ENCODE assay signal across 1 cellular context in the genomic region with DNA sequence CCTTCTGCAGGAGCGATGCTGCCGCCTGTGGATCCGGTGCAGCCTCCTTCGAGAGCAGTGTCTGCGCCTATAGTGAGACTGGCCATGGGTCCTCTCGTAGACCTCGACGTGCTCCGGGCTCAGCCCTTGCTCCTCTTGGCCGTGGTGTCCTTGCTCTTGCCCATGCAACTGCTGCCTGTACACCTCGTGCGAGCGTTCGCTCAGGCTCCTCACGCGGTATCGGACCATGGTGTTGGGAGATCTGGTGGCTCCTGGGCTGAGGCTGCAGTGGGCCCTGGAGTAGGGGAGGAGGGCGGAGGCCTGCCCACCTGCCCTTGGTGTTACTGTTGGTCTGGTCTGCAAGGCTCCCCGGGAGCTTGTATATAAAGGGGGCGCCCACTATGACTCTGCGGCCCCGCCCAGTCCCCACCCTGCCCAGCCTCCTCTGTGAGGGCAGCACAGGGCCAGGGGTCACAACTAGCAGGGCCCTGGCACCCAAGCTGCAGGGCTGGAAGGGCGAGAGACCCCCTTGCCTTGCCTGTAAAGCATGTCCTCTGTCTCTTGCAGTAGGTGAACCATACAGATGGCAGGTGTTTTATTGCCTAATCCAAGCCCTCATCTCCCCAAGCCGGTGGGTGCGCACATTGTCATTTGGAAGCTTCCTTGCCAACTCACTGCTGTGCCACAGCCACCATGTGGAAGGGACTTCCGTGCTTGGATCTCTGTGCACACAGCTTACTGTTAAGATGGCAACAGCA.
A peak's percentile ranks its signal among the peaks of the same experiment; 100 is the strongest.
TF ChIP-seq lines count a peak whose summit lies in the region.

A gene with protein sequence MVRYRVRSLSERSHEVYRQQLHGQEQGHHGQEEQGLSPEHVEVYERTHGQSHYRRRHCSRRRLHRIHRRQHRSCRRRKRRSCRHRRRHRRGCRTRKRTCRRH (minus strand): TSS at position 338 of the 737 bp plus-strand sequence. CDS start 110 bp downstream, at position 228.

TF ChIP-seq in HepG2, 621 proteins besides CTCF, POLR2A, EP300 and RAD21 (continued from another document and continues in another):
- TF ChIP-seq KDM5A (IDR thresholded peaks at IDR 0.05; ENCODE audit: borderline replicate concordance, low read length) (no peak), KAT2B (IDR thresholded peaks at IDR 0.05; ENCODE audit: borderline replicate concordance, low read depth, low read length) (no peak), ZNF263 (CRISPR knock-in tag; IDR thresholded peaks at IDR 0.05) (no peak), MTA3 (CRISPR knock-in tag; IDR thresholded peaks at IDR 0.05) (no peak), SIX1 (CRISPR knock-in tag; IDR thresholded peaks at IDR 0.05; ENCODE audit: borderline replicate concordance) (no peak), RFXANK (CRISPR knock-in tag; IDR thresholded peaks at IDR 0.05) (no peak), POLR2G (IDR thresholded peaks at IDR 0.05; ENCODE audit: low read depth, low read length) (no peak), TAF1 (CRISPR knock-in tag; IDR thresholded peaks at IDR 0.05) (peak; percentile 41; the same call in 1 of the 2 replicates), ZKSCAN8 (CRISPR knock-in tag; IDR thresholded peaks at IDR 0.05; ENCODE audit: borderline replicate concordance) (no peak), ATF6 (CRISPR knock-in tag; conservative IDR thresholded peaks at IDR 0.05) (no peak), ZNF646 (CRISPR knock-in tag; IDR thresholded peaks at IDR 0.05) (no peak), FOXK2 (IDR thresholded peaks at IDR 0.05) (no peak), ZNF878 (CRISPR knock-in tag; IDR thresholded peaks at IDR 0.05) (no peak), PHF8 (CRISPR knock-in tag; IDR thresholded peaks at IDR 0.05) (no peak), TSC22D2 (CRISPR knock-in tag; IDR thresholded peaks at IDR 0.05; ENCODE audit: borderline replicate concordance) (no peak), SAP130 (CRISPR knock-in tag; IDR thresholded peaks at IDR 0.05; ENCODE audit: low read depth) (no peak), SRSF1 (optimal IDR thresholded peaks at IDR 0.05; ENCODE audit: low read depth, low read length) (no peak), ZNF326 (CRISPR knock-in tag; IDR thresholded peaks at IDR 0.05; ENCODE audit: borderline replicate concordance) (no peak), ZNF296 (CRISPR knock-in tag; conservative IDR thresholded peaks at IDR 0.05) (no peak), NR2C2 (CRISPR knock-in tag; IDR thresholded peaks at IDR 0.05; ENCODE audit: borderline replicate concordance) (no peak), ZNF224 (CRISPR knock-in tag; IDR thresholded peaks at IDR 0.05) (no peak), ZNF709 (CRISPR knock-in tag; IDR thresholded peaks at IDR 0.05) (no peak), FOXC1 (CRISPR knock-in tag; IDR thresholded peaks at IDR 0.05; ENCODE audit: borderline replicate concordance) (no peak), MTF1 (CRISPR knock-in tag; IDR thresholded peaks at IDR 0.05) (no peak)
- TF ChIP-seq, protein P1, sequence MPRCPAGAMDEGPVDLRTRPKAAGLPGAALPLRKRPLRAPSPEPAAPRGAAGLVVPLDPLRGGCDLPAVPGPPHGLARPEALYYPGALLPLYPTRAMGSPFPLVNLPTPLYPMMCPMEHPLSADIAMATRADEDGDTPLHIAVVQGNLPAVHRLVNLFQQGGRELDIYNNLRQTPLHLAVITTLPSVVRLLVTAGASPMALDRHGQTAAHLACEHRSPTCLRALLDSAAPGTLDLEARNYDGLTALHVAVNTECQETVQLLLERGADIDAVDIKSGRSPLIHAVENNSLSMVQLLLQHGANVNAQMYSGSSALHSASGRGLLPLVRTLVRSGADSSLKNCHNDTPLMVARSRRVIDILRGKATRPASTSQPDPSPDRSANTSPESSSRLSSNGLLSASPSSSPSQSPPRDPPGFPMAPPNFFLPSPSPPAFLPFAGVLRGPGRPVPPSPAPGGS (CRISPR knock-in tag; IDR thresholded peaks at IDR 0.05) = no peak
- TF ChIP-seq, protein P2, sequence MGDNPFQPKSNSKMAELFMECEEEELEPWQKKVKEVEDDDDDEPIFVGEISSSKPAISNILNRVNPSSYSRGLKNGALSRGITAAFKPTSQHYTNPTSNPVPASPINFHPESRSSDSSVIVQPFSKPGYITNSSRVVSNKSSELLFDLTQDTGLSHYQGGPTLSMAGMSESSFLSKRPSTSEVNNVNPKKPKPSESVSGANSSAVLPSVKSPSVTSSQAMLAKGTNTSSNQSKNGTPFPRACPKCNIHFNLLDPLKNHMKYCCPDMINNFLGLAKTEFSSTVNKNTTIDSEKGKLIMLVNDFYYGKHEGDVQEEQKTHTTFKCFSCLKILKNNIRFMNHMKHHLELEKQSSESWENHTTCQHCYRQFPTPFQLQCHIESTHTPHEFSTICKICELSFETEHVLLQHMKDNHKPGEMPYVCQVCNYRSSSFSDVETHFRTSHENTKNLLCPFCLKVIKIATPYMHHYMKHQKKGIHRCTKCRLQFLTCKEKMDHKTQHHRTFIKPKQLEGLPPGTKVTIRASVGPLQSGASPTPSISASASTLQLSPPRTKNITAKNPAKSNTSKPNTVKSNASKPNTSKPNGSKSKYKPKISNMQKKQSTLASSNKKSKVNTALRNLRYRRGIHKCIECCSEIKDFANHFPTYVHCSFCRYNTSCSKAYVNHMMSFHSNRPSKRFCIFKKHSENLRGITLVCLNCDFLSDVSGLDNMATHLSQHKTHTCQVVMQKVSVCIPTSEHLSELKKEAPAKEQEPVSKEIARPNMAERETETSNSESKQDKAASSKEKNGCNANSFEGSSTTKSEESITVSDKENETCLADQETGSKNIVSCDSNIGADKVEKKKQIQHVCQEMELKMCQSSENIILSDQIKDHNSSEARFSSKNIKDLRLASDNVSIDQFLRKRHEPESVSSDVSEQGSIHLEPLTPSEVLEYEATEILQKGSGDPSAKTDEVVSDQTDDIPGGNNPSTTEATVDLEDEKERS (CRISPR knock-in tag; IDR thresholded peaks at IDR 0.05) = no peak
- TF ChIP-seq, protein P3, sequence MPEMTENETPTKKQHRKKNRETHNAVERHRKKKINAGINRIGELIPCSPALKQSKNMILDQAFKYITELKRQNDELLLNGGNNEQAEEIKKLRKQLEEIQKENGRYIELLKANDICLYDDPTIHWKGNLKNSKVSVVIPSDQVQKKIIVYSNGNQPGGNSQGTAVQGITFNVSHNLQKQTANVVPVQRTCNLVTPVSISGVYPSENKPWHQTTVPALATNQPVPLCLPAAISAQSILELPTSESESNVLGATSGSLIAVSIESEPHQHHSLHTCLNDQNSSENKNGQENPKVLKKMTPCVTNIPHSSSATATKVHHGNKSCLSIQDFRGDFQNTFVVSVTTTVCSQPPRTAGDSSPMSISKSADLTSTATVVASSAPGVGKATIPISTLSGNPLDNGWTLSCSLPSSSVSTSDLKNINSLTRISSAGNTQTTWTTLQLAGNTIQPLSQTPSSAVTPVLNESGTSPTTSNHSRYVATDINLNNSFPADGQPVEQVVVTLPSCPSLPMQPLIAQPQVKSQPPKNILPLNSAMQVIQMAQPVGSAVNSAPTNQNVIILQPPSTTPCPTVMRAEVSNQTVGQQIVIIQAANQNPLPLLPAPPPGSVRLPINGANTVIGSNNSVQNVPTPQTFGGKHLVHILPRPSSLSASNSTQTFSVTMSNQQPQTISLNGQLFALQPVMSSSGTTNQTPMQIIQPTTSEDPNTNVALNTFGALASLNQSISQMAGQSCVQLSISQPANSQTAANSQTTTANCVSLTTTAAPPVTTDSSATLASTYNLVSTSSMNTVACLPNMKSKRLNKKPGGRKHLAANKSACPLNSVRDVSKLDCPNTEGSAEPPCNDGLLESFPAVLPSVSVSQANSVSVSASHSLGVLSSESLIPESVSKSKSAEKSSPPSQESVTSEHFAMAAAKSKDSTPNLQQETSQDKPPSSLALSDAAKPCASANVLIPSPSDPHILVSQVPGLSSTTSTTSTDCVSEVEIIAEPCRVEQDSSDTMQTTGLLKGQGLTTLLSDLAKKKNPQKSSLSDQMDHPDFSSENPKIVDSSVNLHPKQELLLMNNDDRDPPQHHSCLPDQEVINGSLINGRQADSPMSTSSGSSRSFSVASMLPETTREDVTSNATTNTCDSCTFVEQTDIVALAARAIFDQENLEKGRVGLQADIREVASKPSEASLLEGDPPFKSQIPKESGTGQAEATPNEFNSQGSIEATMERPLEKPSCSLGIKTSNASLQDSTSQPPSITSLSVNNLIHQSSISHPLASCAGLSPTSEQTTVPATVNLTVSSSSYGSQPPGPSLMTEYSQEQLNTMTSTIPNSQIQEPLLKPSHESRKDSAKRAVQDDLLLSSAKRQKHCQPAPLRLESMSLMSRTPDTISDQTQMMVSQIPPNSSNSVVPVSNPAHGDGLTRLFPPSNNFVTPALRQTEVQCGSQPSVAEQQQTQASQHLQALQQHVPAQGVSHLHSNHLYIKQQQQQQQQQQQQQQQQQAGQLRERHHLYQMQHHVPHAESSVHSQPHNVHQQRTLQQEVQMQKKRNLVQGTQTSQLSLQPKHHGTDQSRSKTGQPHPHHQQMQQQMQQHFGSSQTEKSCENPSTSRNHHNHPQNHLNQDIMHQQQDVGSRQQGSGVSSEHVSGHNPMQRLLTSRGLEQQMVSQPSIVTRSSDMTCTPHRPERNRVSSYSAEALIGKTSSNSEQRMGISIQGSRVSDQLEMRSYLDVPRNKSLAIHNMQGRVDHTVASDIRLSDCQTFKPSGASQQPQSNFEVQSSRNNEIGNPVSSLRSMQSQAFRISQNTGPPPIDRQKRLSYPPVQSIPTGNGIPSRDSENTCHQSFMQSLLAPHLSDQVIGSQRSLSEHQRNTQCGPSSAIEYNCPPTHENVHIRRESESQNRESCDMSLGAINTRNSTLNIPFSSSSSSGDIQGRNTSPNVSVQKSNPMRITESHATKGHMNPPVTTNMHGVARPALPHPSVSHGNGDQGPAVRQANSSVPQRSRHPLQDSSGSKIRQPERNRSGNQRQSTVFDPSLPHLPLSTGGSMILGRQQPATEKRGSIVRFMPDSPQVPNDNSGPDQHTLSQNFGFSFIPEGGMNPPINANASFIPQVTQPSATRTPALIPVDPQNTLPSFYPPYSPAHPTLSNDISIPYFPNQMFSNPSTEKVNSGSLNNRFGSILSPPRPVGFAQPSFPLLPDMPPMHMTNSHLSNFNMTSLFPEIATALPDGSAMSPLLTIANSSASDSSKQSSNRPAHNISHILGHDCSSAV (CRISPR knock-in tag; IDR thresholded peaks at IDR 0.05; ENCODE audit: borderline replicate concordance) = no peak
- TF ChIP-seq, protein P4, sequence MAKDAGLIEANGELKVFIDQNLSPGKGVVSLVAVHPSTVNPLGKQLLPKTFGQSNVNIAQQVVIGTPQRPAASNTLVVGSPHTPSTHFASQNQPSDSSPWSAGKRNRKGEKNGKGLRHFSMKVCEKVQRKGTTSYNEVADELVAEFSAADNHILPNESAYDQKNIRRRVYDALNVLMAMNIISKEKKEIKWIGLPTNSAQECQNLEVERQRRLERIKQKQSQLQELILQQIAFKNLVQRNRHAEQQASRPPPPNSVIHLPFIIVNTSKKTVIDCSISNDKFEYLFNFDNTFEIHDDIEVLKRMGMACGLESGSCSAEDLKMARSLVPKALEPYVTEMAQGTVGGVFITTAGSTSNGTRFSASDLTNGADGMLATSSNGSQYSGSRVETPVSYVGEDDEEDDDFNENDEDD (CRISPR knock-in tag; IDR thresholded peaks at IDR 0.05; ENCODE audit: borderline replicate concordance) = no peak
